Comparison of ENCODE assay signal across 37 cellular contexts in the genomic region with DNA sequence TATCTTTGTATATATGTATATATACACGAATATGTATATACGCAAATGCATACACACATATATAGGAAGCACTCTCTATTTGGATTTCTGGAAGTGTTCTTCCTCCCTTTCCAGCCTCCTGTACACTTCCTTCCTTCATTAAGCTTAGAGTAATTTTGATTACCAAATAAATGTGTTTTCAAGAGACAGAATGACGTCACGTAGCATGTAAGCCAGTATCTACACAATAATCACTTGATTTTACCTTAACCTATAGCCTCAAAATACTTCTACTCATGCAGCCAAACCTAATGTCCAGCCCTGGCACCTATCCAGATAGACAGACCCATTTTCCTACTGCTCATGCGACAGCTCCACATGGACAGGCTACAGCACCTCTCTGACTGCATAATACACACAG. TPM values are rescaled to one million over a fixed set of nuclear protein-coding genes. Genes with fewer than 3 reads are reported as not detected.
"Had no signal": no experiment of that assay in that cellular context is flagged by ENCODE, and none has a peak within 500 bp of the region (broad histone marks: within the 10 kb centered on the region; RNA-seq: fewer than 3 reads in every experiment).

No MANE protein-coding gene starts in this region.

- DNase-seq: Karpas-422, Kasumi-1, MG63, MM.1S, MV-4-11, NCI-H1048, NCI-H1092, NCI-H1092 treated with DMSO at 0.1 percent for 48 hours, NCI-H1105, NCI-H1105 treated with DMSO at 0.1 percent for 48 hours, NCI-H1417, NCI-H1417 treated with DMSO at 0.1 percent for 48 hours, NCI-H1436, NCI-H1436 treated with DMSO at 0.1 percent for 48 hours, NCI-H146, NCI-H1694, NCI-H1694 treated with DMSO at 0.1 percent for 48 hours, NCI-H187, NCI-H187 treated with DMSO at 0.1 percent for 48 hours, NCI-H1930, NCI-H2029, NCI-H2029 treated with DMSO at 0.1 percent for 48 hours, NCI-H2081, NCI-H2081 treated with DMSO at 0.1 percent for 48 hours, NCI-H2107, NCI-H2171, NCI-H2171 treated with DMSO at 0.1 percent for 48 hours, NCI-H2227 treated with DMSO at 0.1 percent for 48 hours, NCI-H226, NCI-H345, NCI-H446, NCI-H446 treated with DMSO at 0.1 percent for 48 hours, NCI-H510A, NCI-H510A treated with DMSO at 0.1 percent for 48 hours had no signal

- H3K9me3 ChIP-seq: MG63 had no signal

- H3K4me3 ChIP-seq: MG63 had no signal

- H3K27me3 ChIP-seq: MG63 had no signal

- H3K36me3 ChIP-seq: MG63 had no signal

RNA-seq across cellular contexts. Expression of a gene that starts 29.9 kb away (rescaled TPM):
- total RNA-seq: LHCN-M2, MCF 10A, NCI-H460 had no signal
